Comparison of ENCODE assay signal across 16 cellular contexts in genomic region chr3:52480768-52481715, GRCh38. TPM values are rescaled to one million over a fixed set of nuclear protein-coding genes. Genes with fewer than 3 reads are reported as not detected.
DNase-seq lines count a peak whose midpoint lies in the region; ATAC-seq and TF ChIP-seq lines count a peak whose summit lies in the region.
"Had no signal": no experiment of that assay in that cellular context is flagged by ENCODE, and none has a peak within 500 bp of the region (broad histone marks: within the 10 kb centered on the region; RNA-seq: fewer than 3 reads in every experiment).

No MANE protein-coding gene starts in this region.

- H2AFZ ChIP-seq in GM23248, result no peak overlapping the region

- H3K18ac ChIP-seq in mesendoderm (ENCODE audit: low read length), result no peak overlapping the region

- H3K36me3 ChIP-seq in BE2C (peaks cover 32% of the 10 kb centered on the region), GM23248 (ENCODE audit: low read depth) (peaks cover 33% of the 10 kb centered on the region; the same call in 1 of the 2 replicates), mesendoderm (ENCODE audit: control insufficient read depth, insufficient read depth, low read length) (peaks cover 12% of the 10 kb centered on the region)
- H3K36me3 ChIP-seq: uterus had no signal

- no peak overlapping the region for H3K4ac ChIP-seq in mesendoderm (ENCODE audit: low read depth, low read length)

- H4K20me1 ChIP-seq in GM23248 (ENCODE audit: insufficient read depth), result no peaks in the 10 kb centered on the region

- H3K9me3 ChIP-seq in BE2C (no peaks in the 10 kb centered on the region), GM23248 (ENCODE audit: low read depth) (no peaks in the 10 kb centered on the region)
- H3K9me3 ChIP-seq: right lobe of liver, uterus had no signal

- H2BK120ac ChIP-seq in mesendoderm (ENCODE audit: low read depth, low read length), result no peak overlapping the region

- H3K4me2 ChIP-seq in GM23248 (ENCODE audit: unreplicated experiment) (no peak overlapping the region), mesendoderm (ENCODE audit: low read length) (no peak overlapping the region)

- H3K4me3 ChIP-seq in BE2C (ENCODE audit: low read depth, low read length) (no peak overlapping the region), GM23248 (no peak overlapping the region), mesendoderm (ENCODE audit: low read length) (no peak overlapping the region)
- H3K4me3 ChIP-seq: right lobe of liver, uterus had no signal

- H3K56ac ChIP-seq in mesendoderm (ENCODE audit: low read length), result no peak overlapping the region

- peaks cover 44% of the 10 kb centered on the region for H3K4me1 Mint-ChIP-seq in nephron progenitor cell

- H3K79me2 ChIP-seq in GM23248 (ENCODE audit: insufficient read depth), result no peaks in the 10 kb centered on the region
- H3K79me2 ChIP-seq in mesendoderm (ENCODE audit: control insufficient read depth, insufficient read depth, low read length), result no peaks in the 10 kb centered on the region

- H4K8ac ChIP-seq in mesendoderm (ENCODE audit: low read depth, low read length), result no peak overlapping the region

- TF ChIP-seq CTCF in BE2C (IDR thresholded peaks at IDR 0.05; ENCODE audit: low read depth, low read length) (no peak), nephron progenitor cell (IDR thresholded peaks at IDR 0.05) (no peak)

- H2BK5ac ChIP-seq in mesendoderm (ENCODE audit: low read length), result no peak overlapping the region

- H3K9me3 Mint-ChIP-seq in nephron progenitor cell, result no peaks in the 10 kb centered on the region

- H3K79me1 ChIP-seq in mesendoderm (ENCODE audit: low read length), result no peaks in the 10 kb centered on the region

- H3K27me3 Mint-ChIP-seq in nephron progenitor cell (ENCODE audit: low read depth, poor library complexity), result peaks cover 2% of the 10 kb centered on the region

- H3K36me3 Mint-ChIP-seq in nephron progenitor cell (ENCODE audit: low read depth), result peaks cover 72% of the 10 kb centered on the region

- DNase-seq in BE2C (peak; percentile 70), G401 (ENCODE audit: low spot score) (peak; percentile 61), caudate nucleus (lab: John Stamatoyannopoulos, UW) (peak in 21 of 61 donors; percentile 9 to 66 (median 29)), nephron progenitor cell (no peak), GM23248 (no peak), mesendoderm (no peak)
- no peak for DNase-seq in effector CD4-positive, alpha-beta T cell
- DNase-seq: activated CD4-positive, alpha-beta T cell treated with anti-CD3 and anti-CD28 coated beads for 1 hour; KG1; NCI-H2029 treated with DMSO at 0.1 percent for 48 hours; stimulated activated naive CD8-positive, alpha-beta T cell treated with anti-CD3 and anti-CD28 coated beads, Interleukin-15, Interleukin-2, amounts not matched to agents 100 U/mL and 50 U/mL, for 24 hours; T1000; uterus had no signal

- no peaks in the 10 kb centered on the region for H3K9me2 ChIP-seq in GM23248 (ENCODE audit: insufficient read depth)

- no peak for ATAC-seq in HG03469 (IDR thresholded peaks at IDR 0.05; ENCODE audit: unreplicated experiment)
- ATAC-seq: stimulated activated naive CD8-positive, alpha-beta T cell treated with anti-CD3 and anti-CD28 coated beads, Interleukin-15, Interleukin-2, amounts not matched to agents 100 U/mL and 50 U/mL, for 24 hours had no signal

- peak overlapping the region; percentile 78 for H3K27ac Mint-ChIP-seq in nephron progenitor cell

- no peak overlapping the region for H3K23ac ChIP-seq in mesendoderm (ENCODE audit: low read length)

- no peak overlapping the region for H4K5ac ChIP-seq in mesendoderm (ENCODE audit: low read length)

- in situ Hi-C loops in G401 (cut with HindIII; ENCODE audit: low sequenced_read_pairs) (loop anchor here (10.0 kb wide), 1 partner anchor 164 kb away; no protein-coding TSS in a partner anchor), GM23248 (cut with MboI) (no loop called here)

- H3K9ac ChIP-seq in GM23248 (no peak overlapping the region), mesendoderm (ENCODE audit: low read length) (no peak overlapping the region)

- H2AK5ac ChIP-seq in mesendoderm (ENCODE audit: low read length), result no peak overlapping the region

- WGBS in GM23248 (ENCODE audit: low coverage in 1 of 2, low lambda C conversion rate in 2 of 2, missing lambda C conversion rate in 2 of 2), 2 experiments, result 94 to 95% methylated on average over 27 of the region's 27 CpGs
- no CpG with 5 or more reads among the region's 27 CpGs for WGBS in mesendoderm (ENCODE audit: extremely low coverage, insufficient coverage, low lambda C conversion rate)

- H3F3A ChIP-seq in GM23248 (ENCODE audit: insufficient read depth), result peaks cover 20% of the 10 kb centered on the region

- no peak overlapping the region for H3K4me3 Mint-ChIP-seq in nephron progenitor cell

- H3K4me1 ChIP-seq in BE2C, result peaks cover 9% of the 10 kb centered on the region
- peaks cover 13% of the 10 kb centered on the region; the same call in 1 of the 2 replicates for H3K4me1 ChIP-seq in GM23248 (ENCODE audit: insufficient read depth)
- no peaks in the 10 kb centered on the region for H3K4me1 ChIP-seq in mesendoderm (ENCODE audit: control insufficient read depth, low read depth, low read length)

- H3K27me3 ChIP-seq in BE2C (no peaks in the 10 kb centered on the region), GM23248 (replicated peaks; ENCODE audit: insufficient read depth) (no peaks in the 10 kb centered on the region), mesendoderm (ENCODE audit: insufficient read depth, low read length, poor library complexity) (no peaks in the 10 kb centered on the region)
- H3K27me3 ChIP-seq: right lobe of liver, uterus had no signal

- no peak overlapping the region for H2BK15ac ChIP-seq in mesendoderm (replicated peaks; ENCODE audit: low read depth)

- H3K27ac ChIP-seq in caudate nucleus (ENCODE audit: low read depth, low read length) (peak overlapping the region; percentile 75), GM23248 (no peak overlapping the region), mesendoderm (ENCODE audit: low read depth, low read length) (no peak overlapping the region)
- H3K27ac ChIP-seq: right lobe of liver, uterus had no signal

RNA-seq across cellular contexts. Expression of gene STAB1, which starts 14.1 kb away (rescaled TPM):
- polyA plus RNA-seq in BE2C (2012; ENCODE audit: insufficient read depth, insufficient read length, low read depth), result not detected
- not detected in 2 replicates for total RNA-seq in G401 (2014; rRNA removed; shearing (Covaris generic))
- under 0.01 TPM in 1 of 2 replicates, not detected in the other for total RNA-seq in GM23248 (2014; rRNA removed; shearing (Covaris generic))
- polyA plus RNA-seq in GM23248 (2016; fragmentation: Nextera tagmentation; extraction: Ambion mirVana), result not detected in 2 replicates
- 0.21 TPM for polyA plus RNA-seq in mesendoderm (2013, experiment 1 of 2)
- 0.32 TPM for polyA plus RNA-seq in mesendoderm (2013, experiment 2 of 2)

RNA-seq across cellular contexts. Expression of gene NISCH, which starts 25.6 kb away (rescaled TPM):
- polyA plus RNA-seq in BE2C (2012; ENCODE audit: insufficient read depth, insufficient read length, low read depth), result 58.7 TPM
- 25.5 and 28.9 TPM in 2 replicates for total RNA-seq in G401 (2014; rRNA removed; shearing (Covaris generic))
- total RNA-seq in GM23248 (2014; rRNA removed; shearing (Covaris generic)), result 53.7 and 70.4 TPM in 2 replicates
- polyA plus RNA-seq in GM23248 (2016; fragmentation: Nextera tagmentation; extraction: Ambion mirVana), result 31.8 and 32.8 TPM in 2 replicates
- 28.4 TPM for polyA plus RNA-seq in mesendoderm (2013, experiment 1 of 2)
- 29.0 TPM for polyA plus RNA-seq in mesendoderm (2013, experiment 2 of 2)

RNA-seq across cellular contexts. Expression of gene TNNC1, which starts 27.2 kb away (rescaled TPM):
- polyA plus RNA-seq in BE2C (2012; ENCODE audit: insufficient read depth, insufficient read length, low read depth), result 0.83 TPM
- total RNA-seq in G401 (2014; rRNA removed; shearing (Covaris generic)), result 86.7 and 117 TPM in 2 replicates
- total RNA-seq in GM23248 (2014; rRNA removed; shearing (Covaris generic)), result not detected in 2 replicates
- polyA plus RNA-seq in GM23248 (2016; fragmentation: Nextera tagmentation; extraction: Ambion mirVana), result 0.38 TPM in 1 of 2 replicates, not detected in the other
- 6.0 TPM for polyA plus RNA-seq in mesendoderm (2013, experiment 1 of 2)
- polyA plus RNA-seq in mesendoderm (2013, experiment 2 of 2), result 6.5 TPM
- total RNA-seq: endothelial cell of umbilical vein had no signal

RNA-seq across cellular contexts. Expression of gene SEMA3G, which starts 36.1 kb away (rescaled TPM):
- 19.0 TPM for polyA plus RNA-seq in BE2C (2012; ENCODE audit: insufficient read depth, insufficient read length, low read depth)
- 0.10 and 0.98 TPM in 2 replicates for total RNA-seq in G401 (2014; rRNA removed; shearing (Covaris generic))
- total RNA-seq in GM23248 (2014; rRNA removed; shearing (Covaris generic)), result not detected in 2 replicates
- polyA plus RNA-seq in GM23248 (2016; fragmentation: Nextera tagmentation; extraction: Ambion mirVana), result 0.06 and 0.21 TPM in 2 replicates
- 0.56 TPM for polyA plus RNA-seq in mesendoderm (2013, experiment 1 of 2)
- polyA plus RNA-seq in mesendoderm (2013, experiment 2 of 2), result 0.62 TPM

RNA-seq across cellular contexts. Expression of gene NT5DC2, which starts 52.6 kb away (rescaled TPM):
- 261 TPM for polyA plus RNA-seq in BE2C (2012; ENCODE audit: insufficient read depth, insufficient read length, low read depth)
- 36.9 and 53.2 TPM in 2 replicates for total RNA-seq in G401 (2014; rRNA removed; shearing (Covaris generic))
- 111 and 134 TPM in 2 replicates for total RNA-seq in GM23248 (2014; rRNA removed; shearing (Covaris generic))
- polyA plus RNA-seq in GM23248 (2016; fragmentation: Nextera tagmentation; extraction: Ambion mirVana), result 49.9 and 51.1 TPM in 2 replicates
- 171 TPM for polyA plus RNA-seq in mesendoderm (2013, experiment 1 of 2)
- polyA plus RNA-seq in mesendoderm (2013, experiment 2 of 2), result 169 TPM

Comparison
In these comparisons a context has a peak if more than half of its experiments do, and no peak if none do; other contexts are left out.
1. DNase-seq: peak in BE2C (single experiment) and G401 (single experiment); none in nephron progenitor cell (single experiment), effector CD4-positive, alpha-beta T cell (single experiment), GM23248 (single experiment) and mesendoderm (single experiment).
2. RNA of gene TNNC1, which starts 27.2 kb away (total RNA-seq): 86.7 to 117 TPM in G401; not detected in GM23248; every median in the first group is over 10 times any median in the second.